Comparison of ENCODE assay signal across 18 cellular contexts in genomic region chr5:131513780-131514179, GRCh38.
A peak's percentile ranks its signal among the peaks of the same experiment; 100 is the strongest.
DNase-seq lines count a peak whose midpoint lies in the region; ATAC-seq and TF ChIP-seq lines count a peak whose summit lies in the region.
"Had no signal": no experiment of that assay in that cellular context is flagged by ENCODE, and none has a peak within 500 bp of the region (broad histone marks: within the 10 kb centered on the region; RNA-seq: fewer than 3 reads in every experiment).

No MANE protein-coding gene starts in this region.

- H3K4me3 Mint-ChIP-seq in activated naive CD4-positive, alpha-beta T cell treated with anti-CD3 and anti-CD28 coated beads, Interleukin-2, amount 50 U/mL, for 24 hours: peak overlapping the region; percentile 36
- no peak overlapping the region for H3K4me3 Mint-ChIP-seq in activated CD8-positive, alpha-beta T cell treated with anti-CD3 and anti-CD28 coated beads, Interleukin-2, amount 10 ng/mL, durations not matched to agents 7 days and 5 days
- no peak overlapping the region for H3K4me3 Mint-ChIP-seq in MCF 10A (ENCODE audit: unreplicated experiment)
- H3K4me3 Mint-ChIP-seq in activated CD4-positive, alpha-beta memory T cell treated with anti-CD3 and anti-CD28 coated beads, Interleukin-2, amount 10 ng/mL, durations not matched to agents 7 days and 5 days: no peak overlapping the region
- H3K4me3 Mint-ChIP-seq: WTC11 had no signal

- H3K36me3 ChIP-seq in MG63: peaks cover 3% of the 10 kb centered on the region
- H3K36me3 ChIP-seq: colonic mucosa had no signal

- no peak overlapping the region for H3K4me3 ChIP-seq in MG63
- H3K4me3 ChIP-seq: colonic mucosa, gastroesophageal sphincter, GM23248 had no signal

- H3K27ac Mint-ChIP-seq in activated naive CD4-positive, alpha-beta T cell treated with anti-CD3 and anti-CD28 coated beads, Interleukin-2, amount 50 U/mL, for 24 hours: peak overlapping the region; percentile 86
- H3K27ac Mint-ChIP-seq in activated CD8-positive, alpha-beta T cell treated with anti-CD3 and anti-CD28 coated beads, Interleukin-2, amount 10 ng/mL, durations not matched to agents 7 days and 5 days: peak overlapping the region; percentile 67
- H3K27ac Mint-ChIP-seq in MCF 10A (ENCODE audit: low read depth, unreplicated experiment): no peak overlapping the region
- no peak overlapping the region for H3K27ac Mint-ChIP-seq in activated CD4-positive, alpha-beta memory T cell treated with anti-CD3 and anti-CD28 coated beads, Interleukin-2, amount 10 ng/mL, durations not matched to agents 7 days and 5 days
- H3K27ac Mint-ChIP-seq: WTC11 had no signal

- no peaks in the 10 kb centered on the region for H3K9me3 Mint-ChIP-seq in activated naive CD4-positive, alpha-beta T cell treated with anti-CD3 and anti-CD28 coated beads, Interleukin-2, amount 50 U/mL, for 24 hours
- no peaks in the 10 kb centered on the region for H3K9me3 Mint-ChIP-seq in activated CD8-positive, alpha-beta T cell treated with anti-CD3 and anti-CD28 coated beads, Interleukin-2, amount 10 ng/mL, durations not matched to agents 7 days and 5 days (ENCODE audit: insufficient read depth)
- H3K9me3 Mint-ChIP-seq in MCF 10A (ENCODE audit: unreplicated experiment): no peaks in the 10 kb centered on the region
- no peaks in the 10 kb centered on the region for H3K9me3 Mint-ChIP-seq in activated CD4-positive, alpha-beta memory T cell treated with anti-CD3 and anti-CD28 coated beads, Interleukin-2, amount 10 ng/mL, durations not matched to agents 7 days and 5 days
- H3K9me3 Mint-ChIP-seq: naive B cell, WTC11 had no signal

- BruUV-seq in MCF 10A (replicated peaks; lab: Mats Ljungman, UMichigan): no TSS peak

- no peaks in the 10 kb centered on the region for H3K27me3 ChIP-seq in MG63
- H3K27me3 ChIP-seq: colonic mucosa, gastroesophageal sphincter had no signal

- CTCF ChIA-PET in activated CD8-positive, alpha-beta T cell treated with anti-CD3 and anti-CD28 coated beads, Interleukin-2, amount 10 ng/mL, durations not matched to agents 7 days and 5 days (lab: Charles Lee): no interaction called here
- CTCF ChIA-PET in MCF 10A (lab: Yijun Ruan, JAX): interaction anchor here (0.7 kb wide), 1 partner anchor 550 kb away, joined by 3 read pairs; no protein-coding TSS in a partner anchor
- CTCF ChIA-PET in activated CD4-positive, alpha-beta memory T cell treated with anti-CD3 and anti-CD28 coated beads, Interleukin-2, amount 10 ng/mL, durations not matched to agents 7 days and 5 days (lab: Charles Lee): no interaction called here

- POLR2A ChIA-PET in activated CD8-positive, alpha-beta T cell treated with anti-CD3 and anti-CD28 coated beads, Interleukin-2, amount 10 ng/mL, durations not matched to agents 7 days and 5 days (lab: Charles Lee): no interaction called here
- POLR2A ChIA-PET in MCF 10A (lab: Yijun Ruan, JAX): interaction anchor here (1.0 kb wide), 1 partner anchor 22 kb away, joined by 3 read pairs; no protein-coding TSS in a partner anchor
- POLR2A ChIA-PET in activated CD4-positive, alpha-beta memory T cell treated with anti-CD3 and anti-CD28 coated beads, Interleukin-2, amount 10 ng/mL, durations not matched to agents 7 days and 5 days (lab: Charles Lee): interaction anchor here (1.0 to 1.6 kb wide), 3 partner anchors 10 to 19 kb away, joined by 3 to 9 read pairs (median 4); no protein-coding TSS in a partner anchor

- no peak for TF ChIP-seq CTCF in MCF 10A (IDR thresholded peaks at IDR 0.05; ENCODE audit: unreplicated experiment)

- no peaks in the 10 kb centered on the region for H3K9me3 ChIP-seq in MG63
- H3K9me3 ChIP-seq: colonic mucosa, gastroesophageal sphincter had no signal

- ATAC-seq in HG02678 (IDR thresholded peaks at IDR 0.05; ENCODE audit: unreplicated experiment): peak; percentile 52
- ATAC-seq in activated CD8-positive, alpha-beta T cell treated with anti-CD3 and anti-CD28 coated beads, Interleukin-2, amount 10 ng/mL, durations not matched to agents 7 days and 5 days: peak; percentile 31
- ATAC-seq in stimulated activated naive CD8-positive, alpha-beta T cell treated with anti-CD3 and anti-CD28 coated beads, Interleukin-15, Interleukin-2, amounts not matched to agents 100 U/mL and 50 U/mL, for 24 hours: peak; percentile 34
- ATAC-seq: gastroesophageal sphincter, HepG2, WTC11 had no signal

- H3K27me3 Mint-ChIP-seq in activated naive CD4-positive, alpha-beta T cell treated with anti-CD3 and anti-CD28 coated beads, Interleukin-2, amount 50 U/mL, for 24 hours: no peaks in the 10 kb centered on the region
- H3K27me3 Mint-ChIP-seq in activated CD8-positive, alpha-beta T cell treated with anti-CD3 and anti-CD28 coated beads, Interleukin-2, amount 10 ng/mL, durations not matched to agents 7 days and 5 days (ENCODE audit: low read depth): no peaks in the 10 kb centered on the region
- H3K27me3 Mint-ChIP-seq in MCF 10A (ENCODE audit: insufficient read depth, unreplicated experiment): no peaks in the 10 kb centered on the region
- no peaks in the 10 kb centered on the region for H3K27me3 Mint-ChIP-seq in activated CD4-positive, alpha-beta memory T cell treated with anti-CD3 and anti-CD28 coated beads, Interleukin-2, amount 10 ng/mL, durations not matched to agents 7 days and 5 days
- H3K27me3 Mint-ChIP-seq: naive B cell had no signal

- peaks cover 66% of the 10 kb centered on the region for H3K4me1 Mint-ChIP-seq in activated naive CD4-positive, alpha-beta T cell treated with anti-CD3 and anti-CD28 coated beads, Interleukin-2, amount 50 U/mL, for 24 hours
- H3K4me1 Mint-ChIP-seq in activated CD8-positive, alpha-beta T cell treated with anti-CD3 and anti-CD28 coated beads, Interleukin-2, amount 10 ng/mL, durations not matched to agents 7 days and 5 days (ENCODE audit: low read depth): peaks cover 40% of the 10 kb centered on the region
- H3K4me1 Mint-ChIP-seq in MCF 10A (ENCODE audit: insufficient read depth, unreplicated experiment): peaks cover 15% of the 10 kb centered on the region
- peaks cover 37% of the 10 kb centered on the region for H3K4me1 Mint-ChIP-seq in activated CD4-positive, alpha-beta memory T cell treated with anti-CD3 and anti-CD28 coated beads, Interleukin-2, amount 10 ng/mL, durations not matched to agents 7 days and 5 days

- intact Hi-C loops in MCF 10A (cut with micrococcal nuclease): no loop called here

- DNase-seq in activated naive CD4-positive, alpha-beta T cell treated with anti-CD3 and anti-CD28 coated beads, Interleukin-2, amount 50 U/mL, for 16 hours: no peak
- no peak for DNase-seq in activated CD8-positive, alpha-beta T cell treated with anti-CD3 and anti-CD28 coated beads, Interleukin-2, amount 10 ng/mL, durations not matched to agents 7 days and 5 days
- DNase-seq in stimulated activated naive CD8-positive, alpha-beta T cell treated with anti-CD3 and anti-CD28 coated beads, Interleukin-15, Interleukin-2, amounts not matched to agents 100 U/mL and 50 U/mL, for 24 hours: peak; percentile 15
- no peak for DNase-seq in MCF 10A (ENCODE audit: unreplicated experiment)
- DNase-seq in activated CD4-positive, alpha-beta memory T cell treated with anti-CD3 and anti-CD28 coated beads, Interleukin-2, amount 10 ng/mL, durations not matched to agents 7 days and 5 days: no peak
- no peak for DNase-seq in MG63
- DNase-seq: aorta, colonic mucosa, GM23248, naive B cell, NCI-H1092, RPMI8226, SW 1271 had no signal

- H3K36me3 Mint-ChIP-seq in activated naive CD4-positive, alpha-beta T cell treated with anti-CD3 and anti-CD28 coated beads, Interleukin-2, amount 50 U/mL, for 24 hours: peaks cover 26% of the 10 kb centered on the region
- peaks cover 41% of the 10 kb centered on the region for H3K36me3 Mint-ChIP-seq in activated CD8-positive, alpha-beta T cell treated with anti-CD3 and anti-CD28 coated beads, Interleukin-2, amount 10 ng/mL, durations not matched to agents 7 days and 5 days (ENCODE audit: low read depth)
- H3K36me3 Mint-ChIP-seq in MCF 10A (ENCODE audit: insufficient read depth, unreplicated experiment): peaks cover 21% of the 10 kb centered on the region
- peaks cover 26% of the 10 kb centered on the region for H3K36me3 Mint-ChIP-seq in activated CD4-positive, alpha-beta memory T cell treated with anti-CD3 and anti-CD28 coated beads, Interleukin-2, amount 10 ng/mL, durations not matched to agents 7 days and 5 days (ENCODE audit: low read depth)

Comparison
In these comparisons a context has a peak if more than half of its experiments do, and no peak if none do; other contexts are left out.
1. H3K27ac Mint-ChIP-seq: peak in activated naive CD4-positive, alpha-beta T cell treated with anti-CD3 and anti-CD28 coated beads, Interleukin-2, amount 50 U/mL, for 24 hours (single experiment) and activated CD8-positive, alpha-beta T cell treated with anti-CD3 and anti-CD28 coated beads, Interleukin-2, amount 10 ng/mL, durations not matched to agents 7 days and 5 days (single experiment); none in MCF 10A (single experiment) and activated CD4-positive, alpha-beta memory T cell treated with anti-CD3 and anti-CD28 coated beads, Interleukin-2, amount 10 ng/mL, durations not matched to agents 7 days and 5 days (single experiment).
2. Peak in every context shown above with its lines, with median percentiles within 50 percentile points of each other: ATAC-seq.